1 cellular context compared by ENCODE assay signal in genomic region chr2:176151199-176152099, GRCh38.
A peak's percentile ranks its signal among the peaks of the same experiment; 100 is the strongest.
TF ChIP-seq lines count a peak whose summit lies in the region.

Gene HOXD4 (plus strand): TSS chr2:176151550. CDS start chr2:176151634, 84 bp downstream.

TF ChIP-seq in K562, 482 proteins besides CTCF, POLR2A, EP300 and RAD21:
- TF ChIP-seq EZH2 (IDR thresholded peaks at IDR 0.05; ENCODE audit: borderline replicate concordance, low read depth, low read length) (peak; percentile 75; the same call in 1 of the 2 replicates), RAD51 (IDR thresholded peaks at IDR 0.05; ENCODE audit: borderline replicate concordance, low read depth) (peak; percentile 41; the same call in 1 of the 2 replicates), U2AF2 (optimal IDR thresholded peaks at IDR 0.05; ENCODE audit: low read depth, low read length) (no peak), USF1 (CRISPR knock-in tag; IDR thresholded peaks at IDR 0.05) (peak; percentile 62; the same call in 1 of the 2 replicates), NFE2 (IDR thresholded peaks at IDR 0.05; ENCODE audit: low read depth) (no peak), ARID4B (CRISPR knock-in tag; IDR thresholded peaks at IDR 0.05) (no peak), TAF7 (tag; IDR thresholded peaks at IDR 0.05) (no peak), USF2 (CRISPR knock-in tag; IDR thresholded peaks at IDR 0.05) (peak; percentile 74), ZNF318 (IDR thresholded peaks at IDR 0.05; ENCODE audit: borderline replicate concordance in 1 of 2, low read depth in 1 of 2) (no peak), FOXK2 (conservative IDR thresholded peaks at IDR 0.05 in 1 of 2, IDR thresholded peaks at IDR 0.05 in 1 of 2; ENCODE audit: low read depth in 2 of 2) (no peak)
TF ChIP-seq in K562: peak in this region for 4.
